Comparison of ENCODE assay signal across 18 cellular contexts in the genomic region with DNA sequence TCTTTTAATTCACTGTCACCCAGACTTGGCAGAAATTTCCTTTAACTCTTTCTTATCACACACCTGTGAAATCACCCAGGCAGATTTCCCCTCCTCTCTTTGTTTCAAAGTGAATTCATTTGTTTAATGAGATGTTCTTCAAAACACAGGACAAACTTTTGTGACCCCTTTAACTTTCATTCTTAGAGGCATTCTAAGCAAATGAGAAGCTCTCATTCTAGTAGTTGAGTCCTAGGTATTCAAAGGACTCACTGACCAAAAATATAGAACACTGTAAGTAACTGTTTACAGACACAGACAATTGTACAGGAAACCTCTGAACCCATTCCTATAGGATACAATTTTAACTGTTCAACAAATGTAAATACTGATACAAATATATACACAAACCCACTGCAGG. TPM values are rescaled to one million over a fixed set of nuclear protein-coding genes. Genes with fewer than 3 reads are reported as not detected.
DNase-seq lines count a peak whose midpoint lies in the region; ATAC-seq and TF ChIP-seq lines count a peak whose summit lies in the region.
"Had no signal": no experiment of that assay in that cellular context is flagged by ENCODE, and none has a peak within 500 bp of the region (broad histone marks: within the 10 kb centered on the region; RNA-seq: fewer than 3 reads in every experiment).

No MANE protein-coding gene starts in this region.

- peaks cover 6% of the 10 kb centered on the region for H3K36me3 ChIP-seq in neural progenitor cell
- H3K36me3 ChIP-seq: gastrocnemius medialis, right lobe of liver had no signal

- H3K4me1 ChIP-seq in neural progenitor cell, result peaks cover 12% of the 10 kb centered on the region
- H3K4me1 ChIP-seq: right lobe of liver had no signal

- no peaks in the 10 kb centered on the region for H3K79me2 ChIP-seq in neural progenitor cell (ENCODE audit: low read depth)

- no peak overlapping the region for H3K4me2 ChIP-seq in neural progenitor cell

- H3K27me3 Mint-ChIP-seq in activated naive CD4-positive, alpha-beta T cell treated with anti-CD3 and anti-CD28 coated beads for 36 hours (ENCODE audit: low read depth), result no peaks in the 10 kb centered on the region
- H3K27me3 Mint-ChIP-seq in activated naive CD8-positive, alpha-beta T cell, result no peaks in the 10 kb centered on the region
- peaks cover 2% of the 10 kb centered on the region for H3K27me3 Mint-ChIP-seq in neural progenitor cell (ENCODE audit: insufficient read depth, low read depth)
- H3K27me3 Mint-ChIP-seq: dendritic cell treated with granulocyte-macrophage colony-stimulating factor and Interleukin-4, amounts not matched to agents 40 ng/mL and 50 ng/mL, for 4 days had no signal

- no peaks in the 10 kb centered on the region for H3F3A ChIP-seq in neural progenitor cell (ENCODE audit: low read depth)

- H2AFZ ChIP-seq in neural progenitor cell (replicated peaks), result no peak overlapping the region

- ATAC-seq in HG02610 (IDR thresholded peaks at IDR 0.05; ENCODE audit: unreplicated experiment), result peak; percentile 74
- ATAC-seq: gastrocnemius medialis, mucosa of descending colon, PC-3, right lobe of liver had no signal

- H3K36me3 Mint-ChIP-seq in activated naive CD4-positive, alpha-beta T cell treated with anti-CD3 and anti-CD28 coated beads for 36 hours (ENCODE audit: low read depth), result peaks cover 36% of the 10 kb centered on the region
- peaks cover 38% of the 10 kb centered on the region for H3K36me3 Mint-ChIP-seq in activated naive CD8-positive, alpha-beta T cell
- H3K36me3 Mint-ChIP-seq in neural progenitor cell, result peaks cover 2% of the 10 kb centered on the region

- H4K20me1 ChIP-seq in neural progenitor cell (ENCODE audit: low read depth), result no peaks in the 10 kb centered on the region

- H3K27me3 ChIP-seq in neural progenitor cell, result no peaks in the 10 kb centered on the region
- H3K27me3 ChIP-seq: gastrocnemius medialis, right lobe of liver had no signal

- intact Hi-C loops in activated naive CD4-positive, alpha-beta T cell treated with anti-CD3 and anti-CD28 coated beads for 36 hours (cut with micrococcal nuclease), result loop anchor here (1.0 kb wide), 1 partner anchor 13 kb away; no protein-coding TSS in a partner anchor
- intact Hi-C loops in posterior cingulate gyrus (cut with DNase I), result no loop called here

- H3K4me3 Mint-ChIP-seq in activated naive CD4-positive, alpha-beta T cell treated with anti-CD3 and anti-CD28 coated beads for 36 hours, result no peak overlapping the region
- H3K4me3 Mint-ChIP-seq in activated naive CD8-positive, alpha-beta T cell, result peak overlapping the region; percentile 44
- H3K4me3 Mint-ChIP-seq in neural progenitor cell, result no peak overlapping the region
- H3K4me3 Mint-ChIP-seq: dendritic cell treated with granulocyte-macrophage colony-stimulating factor and Interleukin-4, amounts not matched to agents 40 ng/mL and 50 ng/mL, for 4 days had no signal

- DNase-seq in activated naive CD4-positive, alpha-beta T cell treated with anti-CD3 and anti-CD28 coated beads for 36 hours, result no peak
- no peak for DNase-seq in activated naive CD4-positive, alpha-beta T cell treated with anti-CD3 and anti-CD28 coated beads, Interleukin-2, amount 50 U/mL, for 16 hours
- no peak for DNase-seq in neural progenitor cell (ENCODE audit: low spot score)
- no peak for DNase-seq in posterior cingulate gyrus
- DNase-seq in activated gamma-delta T cell treated with Interleukin-2 at 50 U/mL for 16 hours, result no peak
- DNase-seq in putamen (ENCODE audit: low spot score), result no peak
- DNase-seq: COR-L47, gastrocnemius medialis, GOT3, mucosa of descending colon, NCI-H1092 treated with DMSO at 0.1 percent for 48 hours, NCI-H774, PC-3, right lobe of liver had no signal

- H3K9ac ChIP-seq in neural progenitor cell, result no peak overlapping the region

- H3K27ac Mint-ChIP-seq in activated naive CD4-positive, alpha-beta T cell treated with anti-CD3 and anti-CD28 coated beads for 36 hours, result peak overlapping the region; percentile 56
- H3K27ac Mint-ChIP-seq in activated naive CD8-positive, alpha-beta T cell, result peak overlapping the region; percentile 70
- H3K27ac Mint-ChIP-seq in neural progenitor cell, result no peak overlapping the region
- H3K27ac Mint-ChIP-seq: dendritic cell treated with granulocyte-macrophage colony-stimulating factor and Interleukin-4, amounts not matched to agents 40 ng/mL and 50 ng/mL, for 4 days had no signal

- no peak for TF ChIP-seq CTCF in neural progenitor cell (IDR thresholded peaks at IDR 0.05)

- H3K27ac ChIP-seq in neural progenitor cell, result peak overlapping the region; percentile 10
- H3K27ac ChIP-seq: right lobe of liver, SK-N-MC had no signal

- H3K4me3 ChIP-seq in neural progenitor cell, result no peak overlapping the region
- H3K4me3 ChIP-seq: gastrocnemius medialis, mucosa of descending colon, right lobe of liver, SK-N-MC had no signal

- no peaks in the 10 kb centered on the region for H3K9me3 ChIP-seq in neural progenitor cell (ENCODE audit: low read depth)
- H3K9me3 ChIP-seq: gastrocnemius medialis, mucosa of descending colon, right lobe of liver had no signal

- peaks cover 11% of the 10 kb centered on the region for H3K9me3 Mint-ChIP-seq in activated naive CD4-positive, alpha-beta T cell treated with anti-CD3 and anti-CD28 coated beads for 36 hours
- H3K9me3 Mint-ChIP-seq in activated naive CD8-positive, alpha-beta T cell (ENCODE audit: low read depth), result peaks cover 12% of the 10 kb centered on the region
- H3K9me3 Mint-ChIP-seq in neural progenitor cell, result peaks cover 12% of the 10 kb centered on the region

- CTCF ChIA-PET in activated naive CD4-positive, alpha-beta T cell treated with anti-CD3 and anti-CD28 coated beads for 36 hours (lab: Charles Lee), result no interaction called here

- H3K4me1 Mint-ChIP-seq in activated naive CD4-positive, alpha-beta T cell treated with anti-CD3 and anti-CD28 coated beads for 36 hours (ENCODE audit: low read depth), result peaks cover 66% of the 10 kb centered on the region
- peaks cover 81% of the 10 kb centered on the region for H3K4me1 Mint-ChIP-seq in activated naive CD8-positive, alpha-beta T cell (ENCODE audit: low read depth)
- no peaks in the 10 kb centered on the region for H3K4me1 Mint-ChIP-seq in neural progenitor cell

RNA-seq across cellular contexts. Expression of gene LRRC8C, which starts 16.9 kb away (rescaled TPM):
- total RNA-seq in activated naive CD4-positive, alpha-beta T cell treated with anti-CD3 and anti-CD28 coated beads for 36 hours, result 10 to 100 TPM; 13.6 TPM
- 5.3 and 5.5 TPM in 2 replicates for total RNA-seq in neural progenitor cell (ENCODE audit: low replicate concordance)
